In genomic region chr12:94754653-94755052, GRCh38 we compare ENCODE assay signal across 1 cellular context.
TF ChIP-seq lines count a peak whose summit lies in the region.

No MANE protein-coding gene starts in this region.

TF ChIP-seq in IMR-90, 13 proteins besides CTCF, POLR2A, EP300 and RAD21:
- TF ChIP-seq USF2 (IDR thresholded peaks at IDR 0.05; ENCODE audit: low read depth, low read length) (no peak), CHD1 (IDR thresholded peaks at IDR 0.05; ENCODE audit: low read depth, low read length) (no peak), NFE2L2 (IDR thresholded peaks at IDR 0.05; ENCODE audit: low read depth, low read length) (no peak), RFX5 (IDR thresholded peaks at IDR 0.05; ENCODE audit: low read depth, low read length) (no peak), RCOR1 (IDR thresholded peaks at IDR 0.05; ENCODE audit: insufficient replicate concordance, low read length) (no peak), MAZ (IDR thresholded peaks at IDR 0.05; ENCODE audit: borderline replicate concordance, low read depth, low read length) (no peak), BHLHE40 (IDR thresholded peaks at IDR 0.05; ENCODE audit: low read depth, low read length) (no peak), MXI1 (IDR thresholded peaks at IDR 0.05; ENCODE audit: borderline replicate concordance, low read depth, low read length) (no peak), FOS (IDR thresholded peaks at IDR 0.05; ENCODE audit: low read depth, low read length) (no peak), SMC3 (IDR thresholded peaks at IDR 0.05; ENCODE audit: low read depth, low read length) (no peak), ELK1 (IDR thresholded peaks at IDR 0.05; ENCODE audit: borderline replicate concordance, low read depth, low read length) (no peak)
